8 cellular contexts compared by ENCODE assay signal in the genomic region with DNA sequence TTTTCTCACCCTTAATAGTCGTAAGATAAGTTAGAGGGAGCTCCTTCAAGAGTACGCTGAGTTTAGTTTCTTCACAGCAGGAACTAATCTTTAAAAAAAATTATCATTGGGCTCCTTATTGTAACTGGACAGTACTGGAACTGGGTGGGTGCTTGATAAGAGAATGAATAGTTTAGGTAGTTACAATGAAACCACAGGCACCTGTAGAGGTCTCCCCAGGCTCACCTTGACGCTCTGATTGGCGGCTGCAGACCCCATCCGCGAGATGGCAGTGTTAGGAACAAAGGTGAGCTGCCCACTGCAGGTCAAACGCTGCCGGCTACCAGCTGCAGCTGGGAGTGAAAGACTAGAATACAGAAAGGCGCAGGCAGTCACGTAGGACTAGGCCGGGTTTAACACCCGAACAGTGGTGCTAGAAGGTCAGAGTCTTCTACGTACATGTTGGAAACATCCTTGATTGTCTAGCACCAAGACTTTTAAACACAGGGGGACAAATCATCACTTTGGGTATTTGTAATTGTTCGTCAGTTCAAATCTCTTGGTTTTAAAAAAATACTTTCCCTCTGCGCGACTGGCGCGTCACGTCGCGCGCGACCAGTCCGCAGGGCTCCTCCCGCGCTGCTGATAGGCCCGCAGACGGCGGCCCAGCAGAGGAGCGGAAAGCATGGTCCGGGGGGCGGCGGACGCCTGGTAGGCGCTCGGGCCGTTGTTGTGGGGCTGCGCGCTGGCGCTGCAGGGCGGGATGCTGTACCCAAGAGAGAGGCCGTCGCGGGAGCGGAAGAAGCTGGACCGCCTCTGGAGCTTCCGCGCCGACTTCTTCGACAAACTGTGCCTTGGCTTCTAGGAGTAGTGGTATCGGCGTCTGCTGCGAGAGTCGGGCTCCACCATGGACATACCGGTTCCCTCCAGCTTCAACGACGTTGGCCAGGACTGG. TPM values are rescaled to one million over a fixed set of nuclear protein-coding genes. Genes with fewer than 3 reads are reported as not detected.
DNase-seq lines count a peak whose midpoint lies in the region; ATAC-seq and TF ChIP-seq lines count a peak whose summit lies in the region.

No MANE protein-coding gene starts in this region.

- DNase-seq in NCI-H524 (lab: John Stamatoyannopoulos, UW): peak; percentile 62 to 79
- DNase-seq in activated CD8-positive, alpha-beta memory T cell treated with anti-CD3 and anti-CD28 coated beads, Interleukin-2, amount 50 U/mL, for 1 hour (ENCODE audit: extremely low read depth): peak; percentile 24
- peak; percentile 33 for DNase-seq in epidermal melanocyte (ENCODE audit: insufficient read length, low spot score)
- DNase-seq in mesothelial cell of epicardium (ENCODE audit: low spot score in 2 of 2, unreplicated experiment in 2 of 2): no peak
- peak; percentile 32 to 43 for DNase-seq in stimulated activated CD8-positive, alpha-beta memory T cell treated with anti-CD3 and anti-CD28 coated beads, Interleukin-2, amount 100 ng/mL, for 48 hours (ENCODE audit: low read depth in 2 of 2)

- ATAC-seq in GM18517 (IDR thresholded peaks at IDR 0.05; ENCODE audit: unreplicated experiment): peak; percentile 73
- ATAC-seq in HG03097 (IDR thresholded peaks at IDR 0.05; ENCODE audit: low FRiP score, unreplicated experiment): peak; percentile 83

- peak overlapping the region; percentile 43 for H3K4me3 Mint-ChIP-seq in mesothelial cell of epicardium

- peaks cover 11% of the 10 kb centered on the region for H3K36me3 Mint-ChIP-seq in mesothelial cell of epicardium

- H3K27ac ChIP-seq in 22Rv1: peak overlapping the region; percentile 80

- peaks cover 2% of the 10 kb centered on the region for H3K27me3 Mint-ChIP-seq in mesothelial cell of epicardium (ENCODE audit: low read depth)

- H3K9me3 Mint-ChIP-seq in mesothelial cell of epicardium: peaks cover 8% of the 10 kb centered on the region

- H3K27ac Mint-ChIP-seq in mesothelial cell of epicardium: no peak overlapping the region

- H3K4me1 Mint-ChIP-seq in mesothelial cell of epicardium: no peaks in the 10 kb centered on the region

- TF ChIP-seq CTCF in 22Rv1 (IDR thresholded peaks at IDR 0.05) (peak; percentile 97), mesothelial cell of epicardium (IDR thresholded peaks at IDR 0.05; ENCODE audit: unreplicated experiment) (no peak)

RNA-seq across cellular contexts. Expression of gene SMARCA5, which starts 45.6 kb away (rescaled TPM):
- 53.8 to 58.3 TPM (median 58.3 TPM) in 3 replicates for total RNA-seq in mesothelial cell of epicardium

Comparison
In these comparisons a context has a peak if more than half of its experiments do, and no peak if none do; other contexts are left out.
1. DNase-seq: peak in NCI-H524 (2 of 2), activated CD8-positive, alpha-beta memory T cell treated with anti-CD3 and anti-CD28 coated beads, Interleukin-2, amount 50 U/mL, for 1 hour (single experiment), epidermal melanocyte (single experiment) and stimulated activated CD8-positive, alpha-beta memory T cell treated with anti-CD3 and anti-CD28 coated beads, Interleukin-2, amount 100 ng/mL, for 48 hours (2 of 2); none in mesothelial cell of epicardium (0 of 2).